17 cellular contexts compared by ENCODE assay signal in the genomic region with DNA sequence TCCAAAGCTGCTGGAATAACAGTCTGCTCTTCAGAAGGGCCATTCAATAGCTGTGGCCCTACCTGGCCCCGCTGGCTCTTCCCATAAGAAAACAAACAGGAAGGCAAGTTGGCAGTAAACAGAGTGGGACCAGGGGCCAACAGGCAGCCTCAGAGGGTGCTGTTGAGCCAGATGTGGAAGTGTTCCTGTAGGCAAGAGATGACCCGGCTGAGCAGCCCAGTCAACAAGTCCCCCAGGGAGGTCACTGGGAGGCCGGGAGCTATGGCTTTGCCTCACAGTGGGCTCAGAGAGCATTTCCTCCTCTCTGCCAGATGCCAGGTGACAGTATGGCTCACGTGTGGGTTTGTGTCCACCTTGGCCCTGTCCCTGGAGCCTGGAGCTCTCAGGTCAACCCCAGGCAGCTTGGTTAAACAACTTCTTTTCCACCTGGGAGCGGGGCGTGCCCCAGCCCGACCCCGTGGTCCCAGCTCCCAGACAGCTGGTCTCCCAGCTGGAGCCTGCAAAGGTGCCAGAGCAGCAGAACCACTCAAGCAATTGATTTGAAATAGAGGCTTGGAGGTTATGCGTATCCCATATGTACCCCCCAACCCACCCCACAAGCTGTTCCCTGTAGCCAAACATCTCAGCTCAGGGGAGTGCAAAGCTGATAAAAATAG. TPM values are rescaled to one million over a fixed set of nuclear protein-coding genes. Genes with fewer than 3 reads are reported as not detected.
A peak's percentile ranks its signal among the peaks of the same experiment; 100 is the strongest.
DNase-seq lines count a peak whose midpoint lies in the region; ATAC-seq and TF ChIP-seq lines count a peak whose summit lies in the region.
"Had no signal": no experiment of that assay in that cellular context is flagged by ENCODE, and none has a peak within 500 bp of the region (broad histone marks: within the 10 kb centered on the region; RNA-seq: fewer than 3 reads in every experiment).

No MANE protein-coding gene starts in this region.

- H3K9me3 ChIP-seq in right cardiac atrium (ENCODE audit: control insufficient read depth, low read length) (no peaks in the 10 kb centered on the region), Peyer's patch (no peaks in the 10 kb centered on the region)

- H3K36me3 ChIP-seq in Peyer's patch, result no peaks in the 10 kb centered on the region

- H3K27ac ChIP-seq in right cardiac atrium (ENCODE audit: low read length) (no peak overlapping the region), Peyer's patch (no peak overlapping the region)
- H3K27ac ChIP-seq: 22Rv1, PC-9 had no signal

- 51% methylated on average over 9 of the region's 9 CpGs for WGBS in right cardiac atrium

- TF ChIP-seq CTCF in Peyer's patch (IDR thresholded peaks at IDR 0.05), result no peak

- intact Hi-C loops in right cardiac atrium (cut with DNase I), result loop anchor here in 2 of 4 donors (10.0 kb wide), 2 partner anchors 127 to 137 kb away; no protein-coding TSS in a partner anchor

- ATAC-seq in right cardiac atrium (peak; percentile 16 to 19), GM18502 (IDR thresholded peaks at IDR 0.05; ENCODE audit: poor library complexity, unreplicated experiment) (no peak), GM21526 (IDR thresholded peaks at IDR 0.05; ENCODE audit: low FRiP score, unreplicated experiment) (no peak)
- ATAC-seq: GM12878, K562, SK-N-SH treated with all-trans-retinoic acid at 6 μM for 48 hours had no signal

- H3K4me3 ChIP-seq in right cardiac atrium (ENCODE audit: low read length), result no peak overlapping the region
- no peak overlapping the region for H3K4me3 ChIP-seq in Peyer's patch
- H3K4me3 ChIP-seq: GM12878, K562, PC-9 had no signal

- no peaks in the 10 kb centered on the region for H3K27me3 ChIP-seq in right cardiac atrium (ENCODE audit: control insufficient read depth, insufficient read depth)
- no peaks in the 10 kb centered on the region for H3K27me3 ChIP-seq in Peyer's patch

- H3K4me1 ChIP-seq in right cardiac atrium (ENCODE audit: control insufficient read depth, insufficient read depth, low read length) (peaks cover 6% of the 10 kb centered on the region), Peyer's patch (no peaks in the 10 kb centered on the region)

- TF ChIP-seq POLR2A in Peyer's patch (IDR thresholded peaks at IDR 0.05), result no peak

- DNase-seq in NCI-H1092 treated with DMSO at 0.1 percent for 48 hours (lab: John Stamatoyannopoulos, UW), result peak; percentile 0
- no peak for DNase-seq in NCI-H1092 (lab: John Stamatoyannopoulos, UW)
- peak; percentile 15 for DNase-seq in COLO668 (lab: John Stamatoyannopoulos, UW; ENCODE audit: unreplicated experiment)
- peak; percentile 87 for DNase-seq in NCI-H2171 treated with DMSO at 0.1 percent for 48 hours (lab: John Stamatoyannopoulos, UW)
- no peak for DNase-seq in right cardiac atrium
- DNase-seq in Peyer's patch, result no peak
- DNase-seq: COR-L47, GOT3, NCI-H187 treated with DMSO at 0.1 percent for 48 hours, NCI-H526, PC-9 had no signal

RNA-seq across cellular contexts. Expression of a gene that starts 33.8 kb away (rescaled TPM):
- total RNA-seq in right cardiac atrium (under 1 TPM; 0.59 to 0.96 (median 0.79) TPM), Peyer's patch (1 to 10 TPM in 2 of 4 donors, under 1 TPM in 1, not detected in 1; 0.85 to 1.7 (median 1.6) TPM)
- polyA plus RNA-seq in right cardiac atrium, result 0.77 TPM

Comparison
In these comparisons a context has a peak if more than half of its experiments do, and no peak if none do; other contexts are left out.
1. DNase-seq: peak in NCI-H1092 treated with DMSO at 0.1 percent for 48 hours (single experiment), COLO668 (single experiment) and NCI-H2171 treated with DMSO at 0.1 percent for 48 hours (single experiment); none in NCI-H1092 (single experiment), right cardiac atrium (0 of 3) and Peyer's patch (0 of 3).
2. ATAC-seq: peak in right cardiac atrium (2 of 2); none in GM18502 (single experiment) and GM21526 (single experiment).